1 cellular context compared by ENCODE assay signal in genomic region chrX:95145848-95146540, GRCh38.
TF ChIP-seq lines count a peak whose summit lies in the region.

No MANE protein-coding gene starts in this region.

TF ChIP-seq in GM12878, 131 proteins besides CTCF, POLR2A, EP300 and RAD21 (continued from another document):
- TF ChIP-seq ELK1 (IDR thresholded peaks at IDR 0.05; ENCODE audit: low read depth, low read length) (no peak), POLR2AphosphoS2 (IDR thresholded peaks at IDR 0.05; ENCODE audit: low read depth, low read length) (no peak)
